In the genomic region with DNA sequence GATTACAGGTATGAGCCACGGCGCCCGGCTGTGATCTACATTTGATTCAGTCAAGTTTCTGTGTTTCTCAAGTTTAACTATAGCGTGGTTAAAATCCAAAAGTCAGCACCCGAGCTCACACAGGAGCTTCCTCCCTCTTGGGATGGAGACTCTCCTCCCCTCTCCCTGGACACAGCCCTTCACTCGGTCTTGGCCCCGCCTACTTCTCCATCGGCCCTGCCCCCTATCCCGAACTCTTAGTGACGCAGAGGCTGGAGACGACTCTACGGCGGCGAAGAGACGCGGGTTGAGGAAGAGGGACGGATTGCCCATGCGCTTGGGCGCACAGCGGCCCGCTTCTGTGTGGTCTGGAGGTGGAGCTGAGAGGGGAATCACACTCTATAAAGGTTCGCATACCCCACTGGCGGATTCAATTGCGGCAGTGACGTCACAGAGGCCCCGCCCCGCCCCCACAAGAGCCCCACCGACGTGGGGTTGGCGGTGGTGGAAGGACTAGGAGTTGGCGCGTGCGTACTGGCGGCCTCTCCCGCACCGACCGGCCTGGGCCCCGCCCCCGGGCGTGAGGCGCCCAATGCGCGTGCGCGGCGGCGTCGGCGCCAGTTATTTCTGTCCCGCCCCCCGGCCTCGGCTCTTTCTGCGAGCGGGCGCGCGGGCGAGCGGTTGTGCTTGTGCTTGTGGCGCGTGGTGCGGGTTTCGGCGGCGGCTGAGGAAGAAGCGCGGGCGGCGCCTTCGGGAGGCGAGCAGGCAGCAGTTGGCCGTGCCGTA, we compare ENCODE assay signal across 8 cellular contexts. TPM values are rescaled to one million over a fixed set of nuclear protein-coding genes. Genes with fewer than 3 reads are reported as not detected.
A peak's percentile ranks its signal among the peaks of the same experiment; 100 is the strongest.
DNase-seq lines count a peak whose midpoint lies in the region; ATAC-seq lines count a peak whose summit lies in the region.

Gene TRIM28, plus strand, starts transcription at position 239 of the 765 bp plus-strand sequence. CDS start 694 bp downstream, outside the sequence.

- H2BK15ac ChIP-seq in mesenchymal stem cell (ENCODE audit: low read depth, poor library complexity, severe bottlenecking), result peak within 1 kb of the TSS; percentile 99

- H3K27ac ChIP-seq in ectodermal cell (ENCODE audit: insufficient read depth, low read depth, low read length, poor library complexity, severe bottlenecking) (peak within 1 kb of the TSS; percentile 97), mesenchymal stem cell (ENCODE audit: low read length, poor library complexity, severe bottlenecking) (peak within 1 kb of the TSS; percentile 87)

- peak within 1 kb of the TSS; percentile 81 for H2AFZ ChIP-seq in mesenchymal stem cell (ENCODE audit: low read depth, low read length)

- H2BK12ac ChIP-seq in mesenchymal stem cell (ENCODE audit: low read length in 2 of 2), result peak within 1 kb of the TSS in 1 of 2 experiments; percentile 72

- H3K9me3 ChIP-seq in ectodermal cell (ENCODE audit: control insufficient read depth, low read length) (no peaks in the 10 kb centered on the region), mesenchymal stem cell (ENCODE audit: control insufficient read depth, low read length) (no peaks in the 10 kb centered on the region)

- H3K4me1 Mint-ChIP-seq in activated CD4-positive, alpha-beta T cell treated with anti-CD3 and anti-CD28 coated beads, Interleukin-2, amount 10 ng/mL, durations not matched to agents 7 days and 5 days, result peaks cover 43% of the 10 kb centered on the region

- POLR2A ChIA-PET in activated CD4-positive, alpha-beta T cell treated with anti-CD3 and anti-CD28 coated beads, Interleukin-2, amount 10 ng/mL, durations not matched to agents 7 days and 5 days (lab: Charles Lee), result interaction anchor here (0.6 to 1.4 kb wide), 3 partner anchors 11 to 24 kb away, joined by 4 to 9 read pairs (median 9); partner anchors contain the start of genes CHMP2A and ZBTB45

- peak within 1 kb of the TSS; percentile 95 to 100 for H3K18ac ChIP-seq in mesenchymal stem cell (ENCODE audit: low read depth in 1 of 2, low read length in 2 of 2)

- H3K4me3 Mint-ChIP-seq in activated CD4-positive, alpha-beta T cell treated with anti-CD3 and anti-CD28 coated beads, Interleukin-2, amount 10 ng/mL, durations not matched to agents 7 days and 5 days, result peak within 1 kb of the TSS; percentile 91

- H3K27me3 ChIP-seq in ectodermal cell (ENCODE audit: control insufficient read depth, insufficient read depth, low read length, poor library complexity, severe bottlenecking) (peaks cover 35% of the 10 kb centered on the region), mesenchymal stem cell (ENCODE audit: control insufficient read depth in 1 of 2, insufficient read depth in 1 of 2, low read length in 2 of 2) (peaks cover 12 to 24% of the 10 kb centered on the region in 2 experiments)

- peak; percentile 100 for DNase-seq in AG08395 (ENCODE audit: low spot score)
- DNase-seq in activated CD4-positive, alpha-beta T cell treated with anti-CD3 and anti-CD28 coated beads, Interleukin-2, amount 10 ng/mL, durations not matched to agents 7 days and 5 days, result peak; percentile 99
- DNase-seq in mesenchymal stem cell, result peak; percentile 100
- peak; percentile 100 for DNase-seq in stimulated activated CD8-positive, alpha-beta memory T cell treated with anti-CD3 and anti-CD28 coated beads, Interleukin-15, amount 100 ng/mL, for 24 hours (ENCODE audit: low read depth)
- no peak for DNase-seq in NCI-H524 treated with DMSO at 0.1 percent for 48 hours (lab: John Stamatoyannopoulos, UW)

- H2BK5ac ChIP-seq in mesenchymal stem cell (ENCODE audit: low read depth, low read length, poor library complexity, severe bottlenecking), result peak within 1 kb of the TSS; percentile 74

- H3K9ac ChIP-seq in mesenchymal stem cell (ENCODE audit: low read length), result peak within 1 kb of the TSS; percentile 94

- H4K91ac ChIP-seq in mesenchymal stem cell (ENCODE audit: low read length), result peak within 1 kb of the TSS; percentile 94

- H3K14ac ChIP-seq in mesenchymal stem cell (ENCODE audit: low read length in 2 of 2), result peak within 1 kb of the TSS in 1 of 2 experiments; percentile 96

- H3K4me3 ChIP-seq in ectodermal cell (ENCODE audit: insufficient read depth, low read depth, low read length) (peak within 1 kb of the TSS; percentile 100), mesenchymal stem cell (ENCODE audit: insufficient read depth in 1 of 2, low read depth in 1 of 2, low read length in 2 of 2) (peak within 1 kb of the TSS; percentile 88 to 96)

- H3K36me3 Mint-ChIP-seq in activated CD4-positive, alpha-beta T cell treated with anti-CD3 and anti-CD28 coated beads, Interleukin-2, amount 10 ng/mL, durations not matched to agents 7 days and 5 days (ENCODE audit: low read depth), result peaks cover 35% of the 10 kb centered on the region

- peak within 1 kb of the TSS; percentile 73 to 96 for H3K4ac ChIP-seq in mesenchymal stem cell (ENCODE audit: low read depth in 1 of 2, low read length in 2 of 2)

- H3K36me3 ChIP-seq in ectodermal cell (ENCODE audit: control insufficient read depth, insufficient read depth, low read length) (peaks cover 20% of the 10 kb centered on the region), mesenchymal stem cell (ENCODE audit: control insufficient read depth in 1 of 2, insufficient read depth in 2 of 2, low read depth in 1 of 2, low read length in 2 of 2) (peaks cover 31 to 33% of the 10 kb centered on the region in 2 experiments)

- H3K4me2 ChIP-seq in mesenchymal stem cell (ENCODE audit: low read length, poor library complexity, severe bottlenecking), result peak within 1 kb of the TSS; percentile 65

- peak within 1 kb of the TSS; percentile 96 for H3K27ac Mint-ChIP-seq in activated CD4-positive, alpha-beta T cell treated with anti-CD3 and anti-CD28 coated beads, Interleukin-2, amount 10 ng/mL, durations not matched to agents 7 days and 5 days

- peak; percentile 86 for ATAC-seq in GM19351 (IDR thresholded peaks at IDR 0.05; ENCODE audit: unreplicated experiment)
- ATAC-seq in HG03558 (IDR thresholded peaks at IDR 0.05; ENCODE audit: extremely low read depth, unreplicated experiment), result peak; percentile 43

- WGBS in ectodermal cell, 2 experiments, result 0% methylated on average over 73 of the region's 73 CpGs
- WGBS in mesenchymal stem cell, result under 1% methylated on average over 38 of the region's 73 CpGs

- peak within 1 kb of the TSS; percentile 86 to 96 for H3K23ac ChIP-seq in mesenchymal stem cell (ENCODE audit: low read length in 2 of 2)

- peaks cover 6% of the 10 kb centered on the region for H3K27me3 Mint-ChIP-seq in activated CD4-positive, alpha-beta T cell treated with anti-CD3 and anti-CD28 coated beads, Interleukin-2, amount 10 ng/mL, durations not matched to agents 7 days and 5 days

- H3K9me3 Mint-ChIP-seq in activated CD4-positive, alpha-beta T cell treated with anti-CD3 and anti-CD28 coated beads, Interleukin-2, amount 10 ng/mL, durations not matched to agents 7 days and 5 days, result no peaks in the 10 kb centered on the region

- H2BK120ac ChIP-seq in mesenchymal stem cell (ENCODE audit: low read depth, low read length), result peak within 1 kb of the TSS; percentile 54

- H4K8ac ChIP-seq in mesenchymal stem cell (ENCODE audit: low read length), result peak within 1 kb of the TSS; percentile 86

- H3K4me1 ChIP-seq in ectodermal cell (ENCODE audit: control insufficient read depth, insufficient read depth, low read length) (peaks cover 13% of the 10 kb centered on the region), mesenchymal stem cell (ENCODE audit: control insufficient read depth, insufficient read depth, low read depth, low read length) (peaks cover 20% of the 10 kb centered on the region)

- H2AK5ac ChIP-seq in mesenchymal stem cell (ENCODE audit: low read length, severe bottlenecking), result no peak within 1 kb of the TSS

- CTCF ChIA-PET in activated CD4-positive, alpha-beta T cell treated with anti-CD3 and anti-CD28 coated beads, Interleukin-2, amount 10 ng/mL, durations not matched to agents 7 days and 5 days (lab: Charles Lee), result interaction anchor here (1.0 to 2.1 kb wide), 5 partner anchors 11 to 30 kb away, joined by 3 to 10 read pairs (median 3); partner anchors contain the start of genes CHMP2A and ZBTB45

- peaks cover 2% of the 10 kb centered on the region for H3K79me1 ChIP-seq in mesenchymal stem cell (replicated peaks; ENCODE audit: low read length, poor library complexity, severe bottlenecking)

RNA-seq across cellular contexts. Expression of gene TRIM28, which starts in this region (rescaled TPM):
- total RNA-seq in activated CD4-positive, alpha-beta T cell treated with anti-CD3 and anti-CD28 coated beads, Interleukin-2, amount 10 ng/mL, durations not matched to agents 7 days and 5 days, result 100 to 1,000 TPM; 457 to 560 TPM
- 1,177 TPM for polyA plus RNA-seq in ectodermal cell (2013, experiment 1 of 4)
- polyA plus RNA-seq in ectodermal cell (2013, experiment 2 of 4), result 1,248 TPM
- polyA plus RNA-seq in ectodermal cell (2013, experiment 3 of 4), result 686 TPM
- 770 TPM for polyA plus RNA-seq in ectodermal cell (2013, experiment 4 of 4)
- polyA plus RNA-seq in mesenchymal stem cell (2013, experiment 1 of 2), result 229 TPM
- polyA plus RNA-seq in mesenchymal stem cell (2013, experiment 2 of 2), result 226 TPM
